Comparison of ENCODE assay signal across 19 cellular contexts in genomic region chr21:45164838-45165237, GRCh38.
DNase-seq lines count a peak whose midpoint lies in the region; ATAC-seq and TF ChIP-seq lines count a peak whose summit lies in the region.
"Had no signal": no experiment of that assay in that cellular context is flagged by ENCODE, and none has a peak within 500 bp of the region (broad histone marks: within the 10 kb centered on the region; RNA-seq: fewer than 3 reads in every experiment).

No MANE protein-coding gene starts in this region.

- H3K9me3 ChIP-seq in heart left ventricle (no peaks in the 10 kb centered on the region), gastrocnemius medialis (no peaks in the 10 kb centered on the region)
- H3K9me3 ChIP-seq: A549 had no signal

- WGBS in heart left ventricle, 4 donors, result 90 to 97% (median 95%) methylated on average over 6 of the region's 6 CpGs

- H3K4me3 ChIP-seq in heart left ventricle (no peak overlapping the region), gastrocnemius medialis (no peak overlapping the region)
- H3K4me3 ChIP-seq: A549, GM12878 had no signal

- H3K27me3 ChIP-seq in heart left ventricle, result no peaks in the 10 kb centered on the region
- no peaks in the 10 kb centered on the region for H3K27me3 ChIP-seq in gastrocnemius medialis

- H3K4me1 ChIP-seq in heart left ventricle, result peaks cover 0 to 29% (median 10%) of the 10 kb centered on the region in 12 donors
- peaks cover 68 to 74% of the 10 kb centered on the region in 2 donors for H3K4me1 ChIP-seq in gastrocnemius medialis

- intact Hi-C loops in cardiac septum (cut with DNase I), result no loop called here
- intact Hi-C loops in heart left ventricle (cut with DNase I), result no loop called here
- intact Hi-C loops in gastrocnemius medialis (cut with DNase I; ENCODE audit: low total_unique reads), result no loop called here

- H3K36me3 ChIP-seq in heart left ventricle (peaks cover 0 to 8% (median 0%) of the 10 kb centered on the region in 9 donors), gastrocnemius medialis (no peaks in the 10 kb centered on the region)

- DNase-seq in cardiac septum (ENCODE audit: low spot score) (peak; percentile 69), heart left ventricle (no peak), mucosa of gallbladder (ENCODE audit: low spot score) (peak; percentile 8), gastrocnemius medialis (no peak), dedifferentiated amniotic fluid mesenchymal stem cell (ENCODE audit: extremely low spot score) (no peak), HUDEP-2 (lab: John Stamatoyannopoulos, UW; ENCODE audit: unreplicated experiment in 76 of 76) (no peak)
- DNase-seq: C1 segment of cervical spinal cord, GDM1, HCEC 1CT, KG1, NCI-H1048, NCI-H1436 treated with DMSO at 0.1 percent for 48 hours, NCI-H2029 treated with DMSO at 0.1 percent for 48 hours, NCI-H2171 treated with DMSO at 0.1 percent for 48 hours, NCI-H748 treated with DMSO at 0.1 percent for 48 hours, OCI-M1 had no signal

- in situ Hi-C loops in gastrocnemius medialis (cut with MboI; ENCODE audit: low sequenced_read_pairs in 4 of 4), result no loop called here

- no peak for TF ChIP-seq POLR2A in heart left ventricle (IDR thresholded peaks at IDR 0.05)
- no peak for TF ChIP-seq POLR2A in gastrocnemius medialis (IDR thresholded peaks at IDR 0.05)

- TF ChIP-seq CTCF in heart left ventricle (IDR thresholded peaks at IDR 0.05) (no peak), gastrocnemius medialis (IDR thresholded peaks at IDR 0.05 in 4 of 5, conservative IDR thresholded peaks at IDR 0.05 in 1 of 5) (no peak)

- H3K27ac ChIP-seq in heart left ventricle (no peak overlapping the region), gastrocnemius medialis (peak overlapping the region; percentile 75 to 87 (median 82))
- H3K27ac ChIP-seq: A549 had no signal

- ATAC-seq in heart left ventricle (no peak), gastrocnemius medialis (no peak), HG02840 (IDR thresholded peaks at IDR 0.05; ENCODE audit: low FRiP score, unreplicated experiment) (no peak)
- ATAC-seq: A549, GM12878 had no signal

Comparison
In these comparisons a context has a peak if more than half of its experiments do, and no peak if none do; other contexts are left out.
1. DNase-seq: peak in cardiac septum (single experiment) and mucosa of gallbladder (single experiment); none in heart left ventricle (0 of 5), gastrocnemius medialis (0 of 2), dedifferentiated amniotic fluid mesenchymal stem cell (single experiment) and HUDEP-2 (0 of 76).
2. H3K27ac ChIP-seq: peak in gastrocnemius medialis (4 of 4); none in heart left ventricle (0 of 12).